In genomic region chr6:79872986-79873385, GRCh38 we compare ENCODE assay signal across 15 cellular contexts.
DNase-seq lines count a peak whose midpoint lies in the region; ATAC-seq and TF ChIP-seq lines count a peak whose summit lies in the region.
"Had no signal": no experiment of that assay in that cellular context is flagged by ENCODE, and none has a peak within 500 bp of the region (broad histone marks: within the 10 kb centered on the region; RNA-seq: fewer than 3 reads in every experiment).

No MANE protein-coding gene starts in this region.

- no peaks in the 10 kb centered on the region for H3K4me1 ChIP-seq in colonic mucosa

- no peak overlapping the region for H3K4me3 ChIP-seq in colonic mucosa
- H3K4me3 ChIP-seq: spleen had no signal

- DNase-seq in HCEC 1CT (peak; percentile 53), NOMO-1 treated with dmso at 0.1 percent for 144 hours (lab: John Stamatoyannopoulos, UW; ENCODE audit: unreplicated experiment) (peak; percentile 30), non-pigmented ciliary epithelial cell (ENCODE audit: low read depth) (peak; percentile 46), colonic mucosa (no peak), ureter (ENCODE audit: low spot score) (no peak)
- DNase-seq in stimulated activated CD4-positive, alpha-beta T cell treated with anti-CD3 and anti-CD28 coated beads, Interleukin-1b, Interleukin-23, amount 100 ng/mL, for 48 hours: no peak
- DNase-seq: activated CD8-positive, alpha-beta T cell treated with anti-CD3 and anti-CD28 coated beads for 36 hours; CD8-positive, alpha-beta T cell; endodermal cell; NCI-H1105 treated with DMSO at 0.1 percent for 48 hours; NCI-H526; occipital lobe; spleen had no signal

- no peak for TF ChIP-seq CTCF in colonic mucosa (IDR thresholded peaks at IDR 0.05)

- ATAC-seq in esophagus mucosa (peak; percentile 91), GM21576 (IDR thresholded peaks at IDR 0.05; ENCODE audit: unreplicated experiment) (no peak)
- ATAC-seq: activated CD8-positive, alpha-beta T cell treated with anti-CD3 and anti-CD28 coated beads for 36 hours; CD8-positive, alpha-beta T cell had no signal

- H3K27me3 ChIP-seq in colonic mucosa: no peaks in the 10 kb centered on the region
- H3K27me3 ChIP-seq: spleen had no signal

- H3K9ac ChIP-seq in colonic mucosa (ENCODE audit: low read depth in 2 of 2, low read length in 2 of 2): no peak overlapping the region

- intact Hi-C loops in colonic mucosa (cut with DNase I): no loop called here

- no peaks in the 10 kb centered on the region for H3K9me3 ChIP-seq in colonic mucosa
- H3K9me3 ChIP-seq: spleen had no signal

- no peak overlapping the region for H3K27ac ChIP-seq in colonic mucosa
- H3K27ac ChIP-seq: spleen had no signal

- no peaks in the 10 kb centered on the region for H3K36me3 ChIP-seq in colonic mucosa
- H3K36me3 ChIP-seq: spleen had no signal

Comparison
In these comparisons a context has a peak if more than half of its experiments do, and no peak if none do; other contexts are left out.
1. DNase-seq: peak in HCEC 1CT (single experiment), NOMO-1 treated with dmso at 0.1 percent for 144 hours (single experiment) and non-pigmented ciliary epithelial cell (single experiment); none in colonic mucosa (single experiment), stimulated activated CD4-positive, alpha-beta T cell treated with anti-CD3 and anti-CD28 coated beads, Interleukin-1b, Interleukin-23, amount 100 ng/mL, for 48 hours (single experiment) and ureter (single experiment).